ENCODE assay signal across 8 cellular contexts in the genomic region with DNA sequence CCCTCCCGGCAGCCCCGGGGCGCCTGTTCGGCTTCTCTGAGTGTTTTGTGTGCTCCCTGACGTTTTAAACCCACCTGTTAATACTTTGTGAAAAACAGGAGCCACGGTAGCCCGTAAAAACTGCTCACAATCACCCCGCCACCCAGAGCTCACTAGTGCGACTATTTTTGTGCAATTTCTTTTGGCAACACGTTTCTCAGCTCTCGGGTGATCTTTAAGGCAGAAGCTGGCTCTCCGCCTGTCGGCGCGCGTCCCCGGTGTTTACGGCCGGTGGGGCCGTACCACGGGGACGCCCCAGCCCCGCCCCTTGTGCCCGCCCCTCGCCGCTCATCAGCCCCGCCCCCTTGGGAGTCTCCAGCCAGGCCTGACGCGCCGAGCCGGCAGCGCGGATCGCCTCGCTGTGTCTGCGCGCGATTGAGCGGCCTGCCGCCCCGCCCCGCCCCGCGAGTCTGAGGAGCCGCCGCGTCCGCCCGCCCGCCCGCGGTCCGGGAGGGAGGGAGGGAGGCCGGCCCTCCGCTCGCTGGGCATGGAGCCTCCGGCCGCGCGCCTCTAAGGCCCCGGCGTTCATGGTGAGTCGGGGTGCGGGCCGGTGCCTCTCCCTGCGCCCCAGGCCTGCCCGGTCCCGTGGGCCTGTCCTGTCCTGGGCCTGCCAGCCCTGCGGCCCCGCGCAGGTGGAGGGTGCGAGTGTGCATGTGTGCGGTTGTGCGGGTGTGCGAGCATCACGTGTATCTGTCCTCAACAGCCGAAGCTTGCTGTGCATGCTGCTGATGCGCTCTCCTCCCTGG. TPM values are rescaled to one million over a fixed set of nuclear protein-coding genes. Genes with fewer than 3 reads are reported as not detected.
DNase-seq lines count a peak whose midpoint lies in the region; ATAC-seq and TF ChIP-seq lines count a peak whose summit lies in the region.

No MANE protein-coding gene starts in this region.

- 0% methylated on average over 9 of the region's 78 CpGs for WGBS in mammary epithelial cell (ENCODE audit: low coverage, missing lambda C conversion rate)

- ATAC-seq in GM18870 (IDR thresholded peaks at IDR 0.05; ENCODE audit: unreplicated experiment), result peak; percentile 58
- peak; percentile 61 for ATAC-seq in HG03108 (IDR thresholded peaks at IDR 0.05; ENCODE audit: unreplicated experiment)

- intact Hi-C loops in mammary epithelial cell (cut with micrococcal nuclease), result loop anchor here (1.0 to 5.0 kb wide), 6 partner anchors 17 to 265 kb away; a partner anchor contains a TSS

- H3K27ac ChIP-seq in mammary epithelial cell (ENCODE audit: insufficient read depth, low read depth, low read length), result peak overlapping the region; percentile 90

- peaks cover 42% of the 10 kb centered on the region for H3K4me1 ChIP-seq in mammary epithelial cell (ENCODE audit: insufficient read depth, low read length)

- H3K9me3 ChIP-seq in mammary epithelial cell (replicated peaks; ENCODE audit: insufficient read depth, low read length), result no peaks in the 10 kb centered on the region

- H2AFZ ChIP-seq in mammary epithelial cell (ENCODE audit: low read depth, low read length), result peak overlapping the region; percentile 83

- DNase-seq in AG08395 (ENCODE audit: low spot score) (peak; percentile 97), NCI-H2196 treated with DMSO at 0.1 percent for 48 hours (lab: John Stamatoyannopoulos, UW; ENCODE audit: unreplicated experiment) (peak; percentile 83), mammary epithelial cell (peak; percentile 93), inferior parietal cortex (ENCODE audit: extremely low spot score) (peak; percentile 88), smooth muscle cell of the brain vasculature (ENCODE audit: low read depth, low spot score) (peak; percentile 71)

- BruUV-seq in mammary epithelial cell (replicated peaks; lab: Mats Ljungman, UMichigan), result no TSS peak

- in situ Hi-C loops in mammary epithelial cell (cut with MboI; ENCODE audit: low sequenced_read_pairs in 2 of 2), result no loop called here

- peak overlapping the region; percentile 96 for H3K9ac ChIP-seq in mammary epithelial cell (ENCODE audit: insufficient read depth, low read length)

- CTCF ChIA-PET in mammary epithelial cell (lab: Charles Lee; ENCODE audit: low non-redundant PET), result interaction anchor here (0.8 kb wide), 1 partner anchor 19 kb away, joined by 6 read pairs; no protein-coding TSS in a partner anchor

- dilution Hi-C loops in mammary epithelial cell (cut with HindIII; ENCODE audit: low sequenced_read_pairs), result loop anchor here (5.0 kb wide), 1 partner anchor 35 kb away; no protein-coding TSS in a partner anchor

- no peaks in the 10 kb centered on the region for H3K27me3 ChIP-seq in mammary epithelial cell (ENCODE audit: insufficient read depth, low read length)

- H3K4me2 ChIP-seq in mammary epithelial cell (ENCODE audit: insufficient read depth, low read depth, low read length), result peak overlapping the region; percentile 98

- peak overlapping the region; percentile 93 for H3K4me3 ChIP-seq in WI38 (ENCODE audit: low read depth, low read length)
- H3K4me3 ChIP-seq in mammary epithelial cell (replicated peaks in 1 of 3; ENCODE audit: insufficient read depth in 1 of 3, low read depth in 2 of 3, low read length in 3 of 3), result peak overlapping the region; percentile 82 to 95 (median 95)

- TF ChIP-seq CTCF in WI38 (IDR thresholded peaks at IDR 0.05; ENCODE audit: low read depth, low read length), result no peak
- TF ChIP-seq CTCF in mammary epithelial cell (conservative IDR thresholded peaks at IDR 0.05 in 1 of 2, IDR thresholded peaks at IDR 0.05 in 1 of 2; ENCODE audit: extremely low read depth in 1 of 2, insufficient read depth in 1 of 2, low read depth in 1 of 2, low read length in 2 of 2), result peak in 1 of 2 donors; percentile 36

- H3K36me3 ChIP-seq in mammary epithelial cell (ENCODE audit: insufficient read depth, low read length), result peaks cover 1% of the 10 kb centered on the region

- H3K79me2 ChIP-seq in mammary epithelial cell (ENCODE audit: insufficient read depth, low read length), result peaks cover 59% of the 10 kb centered on the region

- no peaks in the 10 kb centered on the region for H4K20me1 ChIP-seq in mammary epithelial cell (ENCODE audit: insufficient read depth, low read length)

RNA-seq across cellular contexts. Expression of a gene that starts 56.2 kb away (rescaled TPM):
- 10 to 100 TPM; 13.3 to 17.2 TPM for total RNA-seq in mammary epithelial cell
- 6.7 TPM for polyA plus RNA-seq in mammary epithelial cell
- 9.5 TPM for polyA minus RNA-seq in mammary epithelial cell

Comparison
In these comparisons a context has a peak if more than half of its experiments do, and no peak if none do; other contexts are left out.
1. Peak in every context shown above with its lines: DNase-seq, ATAC-seq, H3K4me3 ChIP-seq and H3K27ac ChIP-seq.